22 cellular contexts compared by ENCODE assay signal in the genomic region with DNA sequence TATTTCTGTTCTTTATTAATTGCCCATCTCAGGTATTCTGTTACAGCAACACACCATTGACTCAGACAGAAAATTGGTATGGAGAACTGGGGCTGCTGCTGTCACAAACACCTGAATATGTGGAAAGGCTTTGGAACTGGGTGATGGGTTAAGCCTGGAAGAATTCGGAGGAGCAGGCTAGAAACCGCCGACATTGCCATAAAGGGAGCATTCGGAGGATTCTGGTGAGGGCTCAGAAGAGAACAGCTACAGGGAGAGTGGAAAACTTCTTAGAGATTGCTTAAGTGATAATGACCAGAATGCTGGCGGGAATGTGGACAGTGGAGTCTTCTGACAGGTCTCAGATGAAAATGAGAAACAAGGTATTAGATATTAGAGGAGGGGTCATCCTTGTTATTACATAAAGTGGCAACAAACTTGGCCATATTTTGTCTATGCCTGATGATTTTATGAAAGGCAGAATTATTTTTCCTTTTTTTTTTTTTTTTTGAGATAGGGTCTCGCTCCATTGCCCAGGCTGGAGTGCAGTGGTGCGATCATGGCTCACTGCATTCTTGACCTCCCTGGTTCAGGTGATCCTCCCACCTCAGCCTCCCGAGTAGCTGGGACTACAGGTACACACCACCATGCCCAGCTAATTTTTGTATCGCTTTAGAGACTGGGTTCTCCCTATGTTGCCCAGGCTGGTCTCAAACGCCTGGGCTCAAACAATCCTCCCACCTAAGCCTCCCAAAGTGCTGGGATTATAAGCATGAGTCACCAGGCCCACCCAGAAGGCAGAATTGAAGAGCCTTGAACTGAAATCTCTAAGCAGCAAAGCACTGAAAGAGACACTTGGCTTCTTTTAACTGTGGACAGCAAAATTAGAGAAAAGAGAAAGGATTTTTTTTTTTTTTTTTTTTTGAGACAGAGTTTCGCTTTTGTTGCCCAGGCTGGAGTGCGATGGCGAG. TPM values are rescaled to one million over a fixed set of nuclear protein-coding genes. Genes with fewer than 3 reads are reported as not detected.
DNase-seq lines count a peak whose midpoint lies in the region; ATAC-seq, FAIRE-seq and TF ChIP-seq lines count a peak whose summit lies in the region.
"Had no signal": no experiment of that assay in that cellular context is flagged by ENCODE, and none has a peak within 500 bp of the region (broad histone marks: within the 10 kb centered on the region; RNA-seq: fewer than 3 reads in every experiment).

No MANE protein-coding gene starts in this region.

- H2BK120ac ChIP-seq in mesendoderm (ENCODE audit: low read depth, low read length), result peak overlapping the region; percentile 68

- no peaks in the 10 kb centered on the region for H3K79me1 ChIP-seq in mesendoderm (ENCODE audit: low read length)

- CTCF ChIA-PET in K562 (lab: Yijun Ruan, JAX; ENCODE audit: low intra/inter-chr PET ratio), result no interaction called here

- POLR2A ChIA-PET in K562 (lab: Yijun Ruan, JAX), result interaction anchor here (0.7 to 1.6 kb wide), 3 partner anchors 15 to 142 kb away, joined by 3 to 7 read pairs (median 6); no protein-coding TSS in a partner anchor

- H4K20me1 ChIP-seq in K562 (replicated peaks; ENCODE audit: control insufficient read depth, insufficient read depth, low read length), result no peaks in the 10 kb centered on the region

- no peaks in the 10 kb centered on the region for H3K9me3 ChIP-seq in K562 (replicated peaks; ENCODE audit: control insufficient read depth, insufficient read depth, low read depth, low read length)
- H3K9me3 ChIP-seq: BE2C, Peyer's patch had no signal

- FAIRE-seq in K562 (lab: Jason Lieb, UNC) (no peak), GM19239 (lab: Jason Lieb, UNC) (no peak)
- FAIRE-seq: HTR-8/SVneo had no signal

- no peaks in the 10 kb centered on the region for H3K27me3 ChIP-seq in K562 (ENCODE audit: control insufficient read depth in 2 of 2, insufficient read depth in 2 of 2, low read length in 2 of 2)
- no peaks in the 10 kb centered on the region for H3K27me3 ChIP-seq in mesendoderm (ENCODE audit: insufficient read depth, low read length, poor library complexity)
- H3K27me3 ChIP-seq: BE2C, Peyer's patch had no signal

- no peak overlapping the region for H3K18ac ChIP-seq in mesendoderm (ENCODE audit: low read length)

- DNase-seq in NCI-H82 (lab: John Stamatoyannopoulos, UW) (peak; percentile 22), NCI-H82 treated with DMSO at 0.1 percent for 48 hours (lab: John Stamatoyannopoulos, UW; ENCODE audit: unreplicated experiment) (no peak), K562 (ENCODE audit: extremely low read depth in 1 of 4, low spot score in 3 of 4) (no peak), mesendoderm (peak; percentile 62), erythroblast (lab: John Stamatoyannopoulos, UW) (no peak), amniotic stem cell (lab: John Stamatoyannopoulos, UW) (no peak), GM19239 (ENCODE audit: insufficient read length, low spot score) (no peak), left ventricle myocardium superior (no peak)
- DNase-seq: BE2C; CD4-positive, CD25-positive, alpha-beta regulatory T cell; COR-L47; GF-D8; MM.1S; NCI-H1092; NCI-H1436 treated with DMSO at 0.1 percent for 48 hours; NCI-H2029; NCI-H2171; NCI-H526 treated with DMSO at 0.1 percent for 48 hours; NK-92 treated with Interleukin-12 subunit alpha and Interleukin-12 subunit beta, amount 100 ng/mL, for 24 hours; Peyer's patch had no signal

- TF ChIP-seq CTCF in K562 (IDR thresholded peaks at IDR 0.05 in 2 of 3, conservative IDR thresholded peaks at IDR 0.05 in 1 of 3; ENCODE audit: insufficient read depth in 2 of 3, low read depth in 1 of 3, low read length in 3 of 3), result no peak

- no peaks in the 10 kb centered on the region for H3K79me2 ChIP-seq in K562 (ENCODE audit: control insufficient read depth, insufficient read depth, low read length)
- H3K79me2 ChIP-seq in mesendoderm (ENCODE audit: control insufficient read depth, insufficient read depth, low read length), result no peaks in the 10 kb centered on the region

- peak overlapping the region; percentile 70 for H2BK5ac ChIP-seq in mesendoderm (ENCODE audit: low read length)

- no peak overlapping the region for H4K5ac ChIP-seq in mesendoderm (ENCODE audit: low read length)

- BruUV-seq in K562 (replicated peaks; lab: Mats Ljungman, UMichigan), result no TSS peak

- no peaks in the 10 kb centered on the region for H3K9me1 ChIP-seq in K562 (ENCODE audit: control insufficient read depth, insufficient read depth, low read length)

- no peak overlapping the region for H3K4me2 ChIP-seq in K562 (ENCODE audit: insufficient read depth, low read length)
- H3K4me2 ChIP-seq in mesendoderm (ENCODE audit: low read length), result no peak overlapping the region

- no peak overlapping the region for H3K23ac ChIP-seq in mesendoderm (ENCODE audit: low read length)

- TF ChIP-seq POLR2A in K562 (conservative IDR thresholded peaks at IDR 0.05), result no peak
- TF ChIP-seq POLR2A in erythroblast (IDR thresholded peaks at IDR 0.05; ENCODE audit: low read length), result no peak

- no peak overlapping the region for H2AFZ ChIP-seq in K562 (ENCODE audit: low read depth, low read length)

- no peak overlapping the region for H3K27ac ChIP-seq in K562 (ENCODE audit: extremely low read depth, low read depth, low read length)
- H3K27ac ChIP-seq in mesendoderm (ENCODE audit: low read depth, low read length), result no peak overlapping the region
- H3K27ac ChIP-seq: 22Rv1, Peyer's patch had no signal

- H2BK15ac ChIP-seq in mesendoderm (replicated peaks; ENCODE audit: low read depth), result no peak overlapping the region

- no peak overlapping the region for H3K4ac ChIP-seq in mesendoderm (ENCODE audit: low read depth, low read length)

- in situ Hi-C loops in K562 (cut with MboI), result no loop called here

- no peak for TF ChIP-seq RAD21 in K562 (CRISPR knock-in tag; conservative IDR thresholded peaks at IDR 0.05 in 1 of 2, IDR thresholded peaks at IDR 0.05 in 1 of 2)

- peak overlapping the region; percentile 66 for H3K56ac ChIP-seq in mesendoderm (ENCODE audit: low read length)

- H3K4me3 ChIP-seq in K562, result no peak overlapping the region
- no peak overlapping the region for H3K4me3 ChIP-seq in mesendoderm (ENCODE audit: low read length)
- H3K4me3 ChIP-seq: Peyer's patch had no signal

- WGBS in K562 (ENCODE audit: insufficient coverage, low coverage, missing lambda C conversion rate), result 49% methylated on average over 9 of the region's 13 CpGs
- WGBS in mesendoderm (ENCODE audit: extremely low coverage, insufficient coverage, low lambda C conversion rate), result no CpG with 5 or more reads among the region's 13 CpGs

- no peak for TF ChIP-seq EP300 in K562 (IDR thresholded peaks at IDR 0.05; ENCODE audit: low read length)

- no peak overlapping the region for H4K8ac ChIP-seq in mesendoderm (ENCODE audit: low read depth, low read length)

- peak overlapping the region; percentile 65 for H2AK5ac ChIP-seq in mesendoderm (ENCODE audit: low read length)

- H3K4me1 ChIP-seq in K562 (replicated peaks in 1 of 2; ENCODE audit: control insufficient read depth in 2 of 2, insufficient read depth in 2 of 2, low read length in 2 of 2) (peaks cover 18 to 26% of the 10 kb centered on the region in 2 experiments), mesendoderm (ENCODE audit: control insufficient read depth, low read depth, low read length) (peaks cover 8% of the 10 kb centered on the region)

- H3K36me3 ChIP-seq in K562 (ENCODE audit: control insufficient read depth, insufficient read depth, low read length) (no peaks in the 10 kb centered on the region), mesendoderm (ENCODE audit: control insufficient read depth, insufficient read depth, low read length) (no peaks in the 10 kb centered on the region)
- H3K36me3 ChIP-seq: BE2C, Peyer's patch had no signal

- intact Hi-C loops in K562 (cut with micrococcal nuclease) (no loop called here), left ventricle myocardium superior (cut with micrococcal nuclease) (no loop called here)

- peak overlapping the region in 1 of 2 experiments; percentile 43; a peak in 1 of 4 replicates for H3K9ac ChIP-seq in K562 (ENCODE audit: insufficient read depth in 1 of 2, low read depth in 2 of 2, low read length in 2 of 2)
- H3K9ac ChIP-seq in mesendoderm (ENCODE audit: low read length), result no peak overlapping the region

- ATAC-seq in K562 (no peak), left ventricle myocardium superior (no peak)

TF ChIP-seq in K562, 482 proteins besides CTCF, POLR2A, EP300 and RAD21:
- TF ChIP-seq CBX8 (IDR thresholded peaks at IDR 0.05; ENCODE audit: borderline replicate concordance, extremely low read depth, low read depth, low read length, poor library complexity, severe bottlenecking), result no peak
- peak; percentile 78 for TF ChIP-seq ZNF121 (CRISPR knock-in tag; conservative IDR thresholded peaks at IDR 0.05)
- TF ChIP-seq ATF3 (IDR thresholded peaks at IDR 0.05), result peak; percentile 17; the same call in 1 of the 2 replicates
- no peak for TF ChIP-seq ATF3 (CRISPR knock-in tag; conservative IDR thresholded peaks at IDR 0.05)

RNA-seq across cellular contexts. Expression of gene RCOR1, which starts 16.7 kb away (rescaled TPM):
- total RNA-seq in K562 (2011; cell fraction: chromatin; rRNA removed; ENCODE audit: low replicate concordance), result 52.9 and 97.1 TPM in 2 replicates
- total RNA-seq in K562 (2011; cell fraction: nucleolus; rRNA removed), result 37.2 and 37.4 TPM in 2 replicates
- total RNA-seq in K562 (2011; cell fraction: nucleoplasm; rRNA removed), result 55.9 and 83.7 TPM in 2 replicates
- 12.8 and 14.5 TPM in 2 replicates for total RNA-seq in K562 (2014; rRNA removed)
- 28.4 and 34.6 TPM in 2 replicates for total RNA-seq in K562 (2014; rRNA removed; fragmentation: Illumina TruSeq; extraction: Trizol)
- 20.9 and 21.6 TPM in 2 replicates for total RNA-seq in K562 (2015; rRNA removed; fragmentation: Illumina TruSeq; extraction: Trizol)
- total RNA-seq in K562 (2021), result 39.9 and 47.9 TPM in 2 replicates
- 28.7 and 29.3 TPM in 2 replicates for polyA plus RNA-seq in K562 (2011; rRNA removed)
- polyA plus RNA-seq in K562 (2011; cell fraction: cytosol; rRNA removed), result 14.3 and 23.5 TPM in 2 replicates
- 28.5 and 38.9 TPM in 2 replicates for polyA plus RNA-seq in K562 (2011; cell fraction: nucleus; rRNA removed)
- polyA plus RNA-seq in K562 (2012), result 21.9 and 22.8 TPM in 2 replicates
- polyA plus RNA-seq in K562 (2014; fragmentation: Illumina TruSeq; extraction: Trizol), result 35.3 and 35.6 TPM in 2 replicates
- 10 to 100 TPM in 1 of 2 experiments, 1 to 10 TPM in 1; 8.5 to 10.9 TPM for polyA plus RNA-seq in K562 (2014; fragmentation: Nextera tagmentation; extraction: Ambion mirVana)
- polyA plus RNA-seq in K562 (2014; rRNA removed), result 16.9 and 19.1 TPM in 2 replicates
- 34.1 and 35.8 TPM in 2 replicates for polyA minus RNA-seq in K562 (2011; rRNA and poly(A)+ RNA removed)
- polyA minus RNA-seq in K562 (2011; cell fraction: cytosol; rRNA and poly(A)+ RNA removed), result 22.5 and 26.1 TPM in 2 replicates
- polyA minus RNA-seq in K562 (2011; cell fraction: nucleus; rRNA and poly(A)+ RNA removed), result 12.4 and 24.8 TPM in 2 replicates
- 13.9 TPM for polyA plus RNA-seq in mesendoderm (2013, experiment 1 of 2)
- 14.4 TPM for polyA plus RNA-seq in mesendoderm (2013, experiment 2 of 2)
- 13.0 TPM for total RNA-seq in left ventricle myocardium superior

Comparison
In these comparisons a context has a peak if more than half of its experiments do, and no peak if none do; other contexts are left out.
1. DNase-seq: peak in NCI-H82 (single experiment) and mesendoderm (single experiment); none in NCI-H82 treated with DMSO at 0.1 percent for 48 hours (single experiment), K562 (0 of 4), erythroblast (0 of 2), amniotic stem cell (single experiment), GM19239 (single experiment) and left ventricle myocardium superior (single experiment).